In genomic region chr14:54929556-54929955, GRCh38 we compare ENCODE assay signal across 18 cellular contexts.
"Had no signal": no experiment of that assay in that cellular context is flagged by ENCODE, and none has a peak within 500 bp of the region (broad histone marks: within the 10 kb centered on the region; RNA-seq: fewer than 3 reads in every experiment).

No MANE protein-coding gene starts in this region.

- H3K36me3 ChIP-seq: brain microvascular endothelial cell, pancreas, stomach, upper lobe of right lung had no signal

- H3K4me3 ChIP-seq: pancreas, stomach, testis, upper lobe of right lung had no signal

- DNase-seq: activated CD4-positive, alpha-beta T cell treated with anti-CD3 and anti-CD28 coated beads, Interleukin-2, amount 50 U/mL, for 1 hour; activated naive CD4-positive, alpha-beta T cell; activated naive CD8-positive, alpha-beta T cell treated with anti-CD3 and anti-CD28 coated beads, Interleukin-2, amount 10 ng/mL, durations not matched to agents 7 days and 5 days; anterior cingulate cortex; brain microvascular endothelial cell; cortex of kidney; effector memory CD4-positive, alpha-beta T cell; foreskin melanocyte; head of caudate nucleus; kidney glomerular epithelial cell; mesenchymal stem cell; naive thymus-derived CD8-positive, alpha-beta T cell; pancreas; stimulated activated CD4-positive, alpha-beta T cell treated with anti-CD3 and anti-CD28 coated beads, Interleukin-12 subunit alpha, Interleukin-12 subunit beta, amount 100 ng/mL, for 4 hours; stimulated activated CD4-positive, alpha-beta T cell treated with anti-CD3 and anti-CD28 coated beads, Interleukin-2, amount 100 ng/mL, for 24 hours; stomach; testis; upper lobe of right lung had no signal

- H3K9me3 ChIP-seq: pancreas, stomach, testis, upper lobe of right lung had no signal

- H3K4me1 ChIP-seq: pancreas, stomach, testis, upper lobe of right lung had no signal

- H3K27ac ChIP-seq: brain microvascular endothelial cell, pancreas, stomach, testis, upper lobe of right lung had no signal

- H3K27me3 ChIP-seq: brain microvascular endothelial cell, pancreas, stomach, testis, upper lobe of right lung had no signal
